13 cellular contexts compared by ENCODE assay signal in genomic region chr7:104980440-104980839, GRCh38. TPM values are rescaled to one million over a fixed set of nuclear protein-coding genes. Genes with fewer than 3 reads are reported as not detected.
DNase-seq lines count a peak whose midpoint lies in the region; ATAC-seq, FAIRE-seq and TF ChIP-seq lines count a peak whose summit lies in the region.
"Had no signal": no experiment of that assay in that cellular context is flagged by ENCODE, and none has a peak within 500 bp of the region (broad histone marks: within the 10 kb centered on the region; RNA-seq: fewer than 3 reads in every experiment).

No MANE protein-coding gene starts in this region.

- no peak overlapping the region for H2AFZ ChIP-seq in HepG2 (ENCODE audit: low read length)
- no peak overlapping the region for H2AFZ ChIP-seq in K562 (ENCODE audit: low read depth, low read length)

- peak overlapping the region; percentile 90 for H3K27ac Mint-ChIP-seq in memory B cell

- intact Hi-C loops in HepG2 (cut with micrococcal nuclease; ENCODE audit: unreplicated experiment), result no loop called here
- intact Hi-C loops in right lobe of liver (cut with DNase I), result no loop called here
- intact Hi-C loops in K562 (cut with micrococcal nuclease), result loop anchor here (2.0 to 10.0 kb wide), 5 partner anchors 127 to 607 kb away; no protein-coding TSS in a partner anchor
- intact Hi-C loops in transverse colon (cut with DNase I; ENCODE audit: low total_unique reads), result loop anchor here (5.0 kb wide), 1 partner anchor 37 kb away; no protein-coding TSS in a partner anchor

- TF ChIP-seq RAD21 in HepG2 (CRISPR knock-in tag; IDR thresholded peaks at IDR 0.05) (no peak), K562 (CRISPR knock-in tag; conservative IDR thresholded peaks at IDR 0.05 in 1 of 2, IDR thresholded peaks at IDR 0.05 in 1 of 2) (no peak)

- H3K4me2 ChIP-seq in HepG2 (ENCODE audit: low read depth, low read length) (no peak overlapping the region), K562 (ENCODE audit: insufficient read depth, low read length) (no peak overlapping the region)

- no peaks in the 10 kb centered on the region for H3K9me1 ChIP-seq in K562 (ENCODE audit: control insufficient read depth, insufficient read depth, low read length)

- TF ChIP-seq EP300 in HepG2 (IDR thresholded peaks at IDR 0.05; ENCODE audit: low read depth in 2 of 2, low read length in 2 of 2) (no peak), HepG2 (CRISPR knock-in tag; IDR thresholded peaks at IDR 0.05; ENCODE audit: borderline replicate concordance) (no peak), K562 (IDR thresholded peaks at IDR 0.05; ENCODE audit: low read length) (no peak), transverse colon (IDR thresholded peaks at IDR 0.05; ENCODE audit: low read depth) (no peak)

- ATAC-seq in HepG2 (no peak), right lobe of liver (no peak), K562 (no peak), memory B cell (ENCODE audit: low read depth) (no peak)
- no peak for ATAC-seq in activated T-cell treated with anti-CD3 and anti-CD28 coated beads, Interleukin-2, amount 50 U/mL, for 4 hours
- ATAC-seq: sciatic nerve had no signal

- TF ChIP-seq CTCF in HepG2 (CRISPR knock-in tag; IDR thresholded peaks at IDR 0.05) (no peak), right lobe of liver (IDR thresholded peaks at IDR 0.05) (no peak), K562 (IDR thresholded peaks at IDR 0.05 in 2 of 3, conservative IDR thresholded peaks at IDR 0.05 in 1 of 3; ENCODE audit: insufficient read depth in 2 of 3, low read depth in 1 of 3, low read length in 3 of 3) (no peak; a peak in 1 of 6 replicates), transverse colon (IDR thresholded peaks at IDR 0.05) (no peak)

- no peaks in the 10 kb centered on the region for H3K27me3 Mint-ChIP-seq in memory B cell
- H3K27me3 Mint-ChIP-seq in activated T-cell treated with anti-CD3 and anti-CD28 coated beads, Interleukin-2, amount 50 U/mL, for 4 hours (ENCODE audit: low read depth), result no peaks in the 10 kb centered on the region

- no peaks in the 10 kb centered on the region for H3K9me3 Mint-ChIP-seq in memory B cell
- H3K9me3 Mint-ChIP-seq in activated T-cell treated with anti-CD3 and anti-CD28 coated beads, Interleukin-2, amount 50 U/mL, for 4 hours, result no peaks in the 10 kb centered on the region

- peaks cover 22% of the 10 kb centered on the region for H3K4me1 ChIP-seq in HepG2 (ENCODE audit: insufficient read depth, low read length)
- peaks cover 0 to 21% (median 3%) of the 10 kb centered on the region in 4 donors for H3K4me1 ChIP-seq in right lobe of liver
- peaks cover 11 to 19% of the 10 kb centered on the region in 2 experiments; a peak in 4 of 5 replicates for H3K4me1 ChIP-seq in K562 (replicated peaks in 1 of 2; ENCODE audit: control insufficient read depth in 2 of 2, insufficient read depth in 2 of 2, low read length in 2 of 2)
- peaks cover 47 to 77% (median 71%) of the 10 kb centered on the region in 4 donors for H3K4me1 ChIP-seq in transverse colon

- H3K9me3 ChIP-seq in HepG2 (ENCODE audit: low read length), result no peaks in the 10 kb centered on the region
- no peaks in the 10 kb centered on the region for H3K9me3 ChIP-seq in right lobe of liver
- no peaks in the 10 kb centered on the region for H3K9me3 ChIP-seq in K562 (replicated peaks; ENCODE audit: control insufficient read depth, insufficient read depth, low read depth, low read length)
- H3K9me3 ChIP-seq in transverse colon, result no peaks in the 10 kb centered on the region

- H3K4me1 Mint-ChIP-seq in memory B cell, result peaks cover 29% of the 10 kb centered on the region
- H3K4me1 Mint-ChIP-seq in activated T-cell treated with anti-CD3 and anti-CD28 coated beads, Interleukin-2, amount 50 U/mL, for 4 hours (ENCODE audit: low read depth), result peaks cover 42% of the 10 kb centered on the region

- POLR2A ChIA-PET in HepG2 (lab: Yijun Ruan, JAX), result interaction anchor here (1.4 to 1.9 kb wide), 4 partner anchors 30 to 551 kb away, joined by 3 to 11 read pairs (median 5); partner anchors contain the start of genes KMT2E and RINT1
- POLR2A ChIA-PET in K562 (lab: Yijun Ruan, JAX), result interaction anchor here (0.8 to 4.0 kb wide), 8 partner anchors 8 to 132 kb away, joined by 4 to 47 read pairs (median 4); partner anchors contain the start of gene KMT2E

- H3K79me2 ChIP-seq in HepG2 (ENCODE audit: insufficient read depth, low read length), result peaks cover 23% of the 10 kb centered on the region
- H3K79me2 ChIP-seq in K562 (ENCODE audit: control insufficient read depth, insufficient read depth, low read length), result peaks cover 42% of the 10 kb centered on the region

- no peaks in the 10 kb centered on the region for H3K36me3 Mint-ChIP-seq in memory B cell
- H3K36me3 Mint-ChIP-seq in activated T-cell treated with anti-CD3 and anti-CD28 coated beads, Interleukin-2, amount 50 U/mL, for 4 hours (ENCODE audit: insufficient read depth), result no peaks in the 10 kb centered on the region

- no peak for FAIRE-seq in HepG2 (lab: Jason Lieb, UNC)
- FAIRE-seq in K562 (lab: Jason Lieb, UNC), result no peak

- in situ Hi-C loops in HepG2 (cut with HindIII; ENCODE audit: extremely low pct_ligation_motif_present, low pct_unique_long_range_greater_than_20kb), result no loop called here
- in situ Hi-C loops in K562 (cut with MboI), result no loop called here
- in situ Hi-C loops in transverse colon (cut with MboI; ENCODE audit: low pct_ligation_motif_present in 1 of 4, low pct_unique_long_range_greater_than_20kb in 1 of 4, low sequenced_read_pairs in 3 of 4), result no loop called here

- H3K9ac ChIP-seq in HepG2 (ENCODE audit: insufficient read depth, low read depth, low read length) (no peak overlapping the region), K562 (ENCODE audit: insufficient read depth in 1 of 2, low read depth in 2 of 2, low read length in 2 of 2) (no peak overlapping the region)

- WGBS in HepG2 (ENCODE audit: low lambda C conversion rate), result 96% methylated on average over 5 of the region's 5 CpGs
- WGBS in right lobe of liver (ENCODE audit: insufficient coverage, low coverage, low lambda C conversion rate, missing lambda C conversion rate), result 82% methylated on average over 4 of the region's 5 CpGs
- WGBS in K562 (ENCODE audit: insufficient coverage, low coverage, missing lambda C conversion rate), result 75% methylated on average over 5 of the region's 5 CpGs
- WGBS in transverse colon (ENCODE audit: low coverage in 1 of 2), 2 donors, result 63 to 83% methylated on average over 4 to 5 of the region's 5 CpGs

- no peak overlapping the region for H3K4me3 ChIP-seq in HepG2 (replicated peaks in 1 of 3; ENCODE audit: insufficient read depth in 1 of 3, low read depth in 2 of 3, low read length in 3 of 3)
- H3K4me3 ChIP-seq in right lobe of liver, result no peak overlapping the region
- H3K4me3 ChIP-seq in K562, result no peak overlapping the region
- no peak overlapping the region for H3K4me3 ChIP-seq in transverse colon

- CTCF ChIA-PET in HepG2 (lab: Yijun Ruan, JAX; ENCODE audit: low intra/inter-chr PET ratio, low total read pairs) (interaction anchor here (1.0 to 2.0 kb wide), 3 partner anchors 58 to 61 kb away, joined by 3 to 7 read pairs (median 6); no protein-coding TSS in a partner anchor), K562 (lab: Yijun Ruan, JAX; ENCODE audit: low intra/inter-chr PET ratio) (interaction anchor here (0.7 to 1.9 kb wide), 5 partner anchors 35 to 508 kb away, joined by 3 to 14 read pairs (median 6); no protein-coding TSS in a partner anchor)

- no peaks in the 10 kb centered on the region for H3K36me3 ChIP-seq in HepG2 (replicated peaks in 1 of 2; ENCODE audit: control insufficient read depth in 1 of 2, insufficient read depth in 2 of 2, low read length in 2 of 2)
- H3K36me3 ChIP-seq in right lobe of liver, result no peaks in the 10 kb centered on the region
- no peaks in the 10 kb centered on the region for H3K36me3 ChIP-seq in K562 (ENCODE audit: control insufficient read depth, insufficient read depth, low read length)
- H3K36me3 ChIP-seq in transverse colon, result no peaks in the 10 kb centered on the region

- TF ChIP-seq POLR2A in HepG2 (IDR thresholded peaks at IDR 0.05; ENCODE audit: insufficient read depth in 1 of 2, low read depth in 2 of 2, low read length in 2 of 2), result no peak
- no peak for TF ChIP-seq POLR2A in right lobe of liver (IDR thresholded peaks at IDR 0.05)
- no peak for TF ChIP-seq POLR2A in K562 (conservative IDR thresholded peaks at IDR 0.05)
- TF ChIP-seq POLR2A in transverse colon (IDR thresholded peaks at IDR 0.05), result no peak

- no peak overlapping the region for H3K27ac ChIP-seq in HepG2 (ENCODE audit: extremely low read length, insufficient read depth, low read length)
- no peak overlapping the region for H3K27ac ChIP-seq in right lobe of liver
- no peak overlapping the region for H3K27ac ChIP-seq in K562 (ENCODE audit: extremely low read depth, low read depth, low read length)
- H3K27ac ChIP-seq in transverse colon, result peak overlapping the region; percentile 76 to 99 (median 96)

- H3K27me3 ChIP-seq in HepG2 (ENCODE audit: control insufficient read depth in 1 of 2, insufficient read depth in 2 of 2, low read length in 2 of 2), result no peaks in the 10 kb centered on the region
- H3K27me3 ChIP-seq in right lobe of liver, result no peaks in the 10 kb centered on the region
- H3K27me3 ChIP-seq in K562 (ENCODE audit: control insufficient read depth in 2 of 2, insufficient read depth in 2 of 2, low read length in 2 of 2), result no peaks in the 10 kb centered on the region
- no peaks in the 10 kb centered on the region for H3K27me3 ChIP-seq in transverse colon

- H4K20me1 ChIP-seq in HepG2 (ENCODE audit: insufficient read depth, low read length) (peaks cover 16% of the 10 kb centered on the region; the same call in 1 of the 2 replicates), K562 (replicated peaks; ENCODE audit: control insufficient read depth, insufficient read depth, low read length) (0 out of 2 replicates have a peak, but pooled peaks cover 4% of the 10 kb centered on the region)

- DNase-seq in HepG2 (ENCODE audit: low spot score), result no peak
- DNase-seq in right lobe of liver, result no peak
- no peak for DNase-seq in K562 (ENCODE audit: extremely low read depth in 1 of 4, low spot score in 3 of 4)
- no peak for DNase-seq in memory B cell (ENCODE audit: low spot score in 2 of 2)
- DNase-seq in transverse colon, result no peak
- no peak for DNase-seq in NCI-H2171 (lab: John Stamatoyannopoulos, UW)
- DNase-seq in putamen (ENCODE audit: low spot score), result no peak
- no peak for DNase-seq in activated T-cell treated with anti-CD3 and anti-CD28 coated beads, Interleukin-2, amount 50 U/mL, for 4 hours
- DNase-seq: activated CD4-positive, CD25-positive, alpha-beta regulatory T cell; activated gamma-delta T cell treated with Interleukin-2 at 50 U/mL for 16 hours; head of caudate nucleus; SIG-M5 had no signal

- BruUV-seq in HepG2 (replicated peaks; lab: Mats Ljungman, UMichigan) (no TSS peak), K562 (replicated peaks; lab: Mats Ljungman, UMichigan) (no TSS peak)

- H3K4me3 Mint-ChIP-seq in memory B cell, result no peak overlapping the region
- H3K4me3 Mint-ChIP-seq in activated T-cell treated with anti-CD3 and anti-CD28 coated beads, Interleukin-2, amount 50 U/mL, for 4 hours, result no peak overlapping the region

RNA-seq across cellular contexts. Expression of gene KMT2E, which starts 33.6 kb away (rescaled TPM):
- 24.4 and 31.3 TPM in 2 replicates for total RNA-seq in HepG2 (2016; rRNA removed; fragmentation: Illumina TruSeq; extraction: Trizol)
- total RNA-seq in HepG2 (2016; cell fraction: cytosol; rRNA removed; fragmentation: Illumina TruSeq; extraction: Trizol; ENCODE audit: low read depth), result 33.8 and 35.5 TPM in 2 replicates
- total RNA-seq in HepG2 (2016; cell fraction: insoluble cytoplasmic fraction; rRNA removed; fragmentation: Illumina TruSeq; extraction: Trizol), result 22.1 and 28.1 TPM in 2 replicates
- 22.4 and 24.0 TPM in 2 replicates for total RNA-seq in HepG2 (2016; cell fraction: membrane; rRNA removed; fragmentation: Illumina TruSeq; extraction: Trizol)
- total RNA-seq in HepG2 (2016; cell fraction: nucleus; rRNA removed; fragmentation: Illumina TruSeq; extraction: Trizol), result 66.2 and 71.2 TPM in 2 replicates
- polyA plus RNA-seq in HepG2 (2011; rRNA removed), result 6.3 and 7.2 TPM in 2 replicates
- 4.4 and 6.3 TPM in 2 replicates for polyA plus RNA-seq in HepG2 (2011; cell fraction: cytosol; rRNA removed)
- polyA plus RNA-seq in HepG2 (2011; cell fraction: nucleus; rRNA removed), result 37.0 and 41.5 TPM in 2 replicates
- 22.0 and 24.0 TPM in 2 replicates for polyA plus RNA-seq in HepG2 (2012)
- polyA plus RNA-seq in HepG2 (2016; cell fraction: cytosol; fragmentation: Illumina TruSeq; extraction: Trizol; ENCODE audit: low read depth), result 0.65 and 0.67 TPM in 2 replicates
- 15.4 and 16.5 TPM in 2 replicates for polyA plus RNA-seq in HepG2 (2016; cell fraction: insoluble cytoplasmic fraction; fragmentation: Illumina TruSeq; extraction: Trizol; ENCODE audit: low read depth)
- polyA plus RNA-seq in HepG2 (2016; cell fraction: membrane; fragmentation: Illumina TruSeq; extraction: Trizol; ENCODE audit: low read depth), result 2.3 and 2.8 TPM in 2 replicates
- 36.9 and 42.5 TPM in 2 replicates for polyA plus RNA-seq in HepG2 (2016; cell fraction: nucleus; fragmentation: Illumina TruSeq; extraction: Trizol; ENCODE audit: insufficient read depth, low read depth)
- polyA minus RNA-seq in HepG2 (2011; rRNA and poly(A)+ RNA removed; ENCODE audit: low replicate concordance), result 34.9 and 41.2 TPM in 2 replicates
- polyA minus RNA-seq in HepG2 (2011; cell fraction: cytosol; rRNA and poly(A)+ RNA removed), result 15.4 and 16.4 TPM in 2 replicates
- polyA minus RNA-seq in HepG2 (2011; cell fraction: nucleus; rRNA and poly(A)+ RNA removed), result 145 and 151 TPM in 2 replicates
- total RNA-seq in right lobe of liver, result 10 to 100 TPM; 21.6 to 31.6 (median 25.3) TPM
- total RNA-seq in K562 (2011; cell fraction: chromatin; rRNA removed; ENCODE audit: low replicate concordance), result 207 and 465 TPM in 2 replicates
- 88.1 and 130 TPM in 2 replicates for total RNA-seq in K562 (2011; cell fraction: nucleolus; rRNA removed)
- 182 and 231 TPM in 2 replicates for total RNA-seq in K562 (2011; cell fraction: nucleoplasm; rRNA removed)
- 33.5 and 38.1 TPM in 2 replicates for total RNA-seq in K562 (2014; rRNA removed)
- total RNA-seq in K562 (2014; rRNA removed; fragmentation: Illumina TruSeq; extraction: Trizol), result 41.7 and 46.6 TPM in 2 replicates
- total RNA-seq in K562 (2015; rRNA removed; fragmentation: Illumina TruSeq; extraction: Trizol), result 38.6 and 39.9 TPM in 2 replicates
- 48.1 and 55.3 TPM in 2 replicates for total RNA-seq in K562 (2021)
- 11.1 and 14.5 TPM in 2 replicates for polyA plus RNA-seq in K562 (2011; rRNA removed)
- polyA plus RNA-seq in K562 (2011; cell fraction: cytosol; rRNA removed), result 7.9 and 14.7 TPM in 2 replicates
- 55.0 and 72.1 TPM in 2 replicates for polyA plus RNA-seq in K562 (2011; cell fraction: nucleus; rRNA removed)
- 26.5 and 30.8 TPM in 2 replicates for polyA plus RNA-seq in K562 (2012)
- polyA plus RNA-seq in K562 (2014; fragmentation: Illumina TruSeq; extraction: Trizol), result 33.8 and 38.7 TPM in 2 replicates
- polyA plus RNA-seq in K562 (2014; fragmentation: Nextera tagmentation; extraction: Ambion mirVana), result 10 to 100 TPM in 1 of 2 experiments, 1 to 10 TPM in 1; 8.9 to 15.9 TPM
- polyA plus RNA-seq in K562 (2014; rRNA removed), result 18.2 and 23.4 TPM in 2 replicates
- polyA minus RNA-seq in K562 (2011; rRNA and poly(A)+ RNA removed), result 84.5 and 96.0 TPM in 2 replicates
- polyA minus RNA-seq in K562 (2011; cell fraction: cytosol; rRNA and poly(A)+ RNA removed), result 28.8 and 34.0 TPM in 2 replicates
- polyA minus RNA-seq in K562 (2011; cell fraction: nucleus; rRNA and poly(A)+ RNA removed), result 110 and 143 TPM in 2 replicates
- total RNA-seq in transverse colon, result 100 to 1,000 TPM in 3 of 4 donors, 10 to 100 TPM in 1; 86.8 to 362 (median 178) TPM
- 10 to 100 TPM; 49.2 to 71.8 (median 67.4) TPM for total RNA-seq in activated T-cell treated with anti-CD3 and anti-CD28 coated beads, Interleukin-2, amount 50 U/mL, for 4 hours

Comparison
In these comparisons a context has a peak if more than half of its experiments do, and no peak if none do; other contexts are left out.
1. H3K27ac ChIP-seq: peak in transverse colon (4 of 4); none in HepG2 (single experiment), right lobe of liver (0 of 3) and K562 (single experiment).
2. intact Hi-C loops: an anchor here in K562 (2.0 to 10.0 kb wide) and transverse colon (5.0 kb wide); none called in HepG2 and right lobe of liver.
3. Of the 241 proteins assayed by ChIP-seq in both HepG2 and K562: peak only in HepG2: none; only in K562: POLR2AphosphoS5 and RBM22; in both: none; in neither: 239.